7 cellular contexts compared by ENCODE assay signal in genomic region chrX:91780008-91780407, GRCh38. TPM values are rescaled to one million over a fixed set of nuclear protein-coding genes. Genes with fewer than 3 reads are reported as not detected.
"Had no signal": no experiment of that assay in that cellular context is flagged by ENCODE, and none has a peak within 500 bp of the region (broad histone marks: within the 10 kb centered on the region; RNA-seq: fewer than 3 reads in every experiment).

No MANE protein-coding gene starts in this region.

RNA-seq across cellular contexts. Expression of gene PCDH11X, which starts 0.8 kb away (rescaled TPM):
- total RNA-seq: activated CD8-positive, alpha-beta memory T cell treated with anti-CD3 and anti-CD28 coated beads for 36 hours; activated naive CD8-positive, alpha-beta T cell treated with anti-CD3 and anti-CD28 coated beads for 36 hours; activated T-helper 1 cell treated with anti-CD3 and anti-CD28 coated beads, Interleukin-12 subunit alpha, Interleukin-12 subunit beta, Interleukin-2, Interleukin-4 antibody, amounts not matched to agents 30 ng/mL and 10 ng/mL and 1 ng/mL, durations not matched to agents 14 hours and 24 hours and 36 hours; epithelial cell of proximal tubule; mesenteric fat pad; upper lobe of right lung had no signal
- polyA plus RNA-seq: heart left ventricle had no signal
